Comparison of ENCODE assay signal across 23 cellular contexts in the genomic region with DNA sequence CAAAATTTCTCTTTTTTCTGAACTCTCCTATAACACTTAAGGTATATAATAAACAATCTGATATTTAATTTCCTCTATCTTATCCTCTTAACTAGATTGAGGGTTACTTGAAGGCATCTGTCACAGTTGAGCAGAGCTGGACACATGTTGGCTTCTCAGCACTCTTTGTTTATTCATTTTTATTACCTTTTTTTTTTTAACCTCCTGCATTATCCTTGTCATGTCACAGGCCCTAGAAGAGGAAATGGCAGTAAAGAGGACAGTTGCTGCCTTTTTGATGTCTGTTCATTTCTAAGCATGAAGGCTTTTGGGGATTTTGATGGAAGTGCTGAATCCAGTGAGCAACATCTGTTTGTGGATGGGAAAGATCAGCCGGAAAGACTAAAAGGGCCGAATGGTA. TPM values are rescaled to one million over a fixed set of nuclear protein-coding genes. Genes with fewer than 3 reads are reported as not detected.
DNase-seq lines count a peak whose midpoint lies in the region; TF ChIP-seq lines count a peak whose summit lies in the region.
"Had no signal": no experiment of that assay in that cellular context is flagged by ENCODE, and none has a peak within 500 bp of the region (broad histone marks: within the 10 kb centered on the region; RNA-seq: fewer than 3 reads in every experiment).

No MANE protein-coding gene starts in this region.

- H3K9me3 ChIP-seq in GM23248 (ENCODE audit: low read depth) (no peaks in the 10 kb centered on the region), SJSA1 (replicated peaks) (no peaks in the 10 kb centered on the region), endodermal cell (ENCODE audit: control insufficient read depth, low read length) (no peaks in the 10 kb centered on the region)
- H3K9me3 ChIP-seq: HAP-1, heart left ventricle, left lung, right lobe of liver had no signal

- H3K27me3 Mint-ChIP-seq in mesothelial cell of epicardium (ENCODE audit: low read depth) (no peaks in the 10 kb centered on the region), endodermal cell (ENCODE audit: insufficient read depth) (peaks cover 39% of the 10 kb centered on the region)
- H3K27me3 Mint-ChIP-seq: natural killer cell treated with Interleukin-12 subunit alpha and Interleukin-12 subunit beta and Interleukin-15 and Interleukin-18, amount 100 ng/mL, for 72 hours had no signal

- peaks cover 46% of the 10 kb centered on the region for H3F3A ChIP-seq in GM23248 (ENCODE audit: insufficient read depth)

- H3K36me3 Mint-ChIP-seq in mesothelial cell of epicardium (no peaks in the 10 kb centered on the region), endodermal cell (ENCODE audit: low read depth) (no peaks in the 10 kb centered on the region)
- H3K36me3 Mint-ChIP-seq: CD4-positive, alpha-beta memory T cell; natural killer cell treated with Interleukin-12 subunit alpha and Interleukin-12 subunit beta and Interleukin-15 and Interleukin-18, amount 100 ng/mL, for 72 hours had no signal

- in situ Hi-C loops in ACHN (cut with HindIII; ENCODE audit: low pct_ligation_motif_present, low pct_unique_long_range_greater_than_20kb, low sequenced_read_pairs) (no loop called here), GM23248 (cut with MboI) (no loop called here)

- H3K9ac ChIP-seq in GM23248 (no peak overlapping the region), endodermal cell (ENCODE audit: extremely low read depth, low read length, poor library complexity, severe bottlenecking) (no peak overlapping the region)
- H3K9ac ChIP-seq: KMS-11 had no signal

- peak overlapping the region; percentile 90; the same call in 1 of the 2 replicates for H3K4me3 ChIP-seq in GM23248
- no peak overlapping the region for H3K4me3 ChIP-seq in SJSA1
- H3K4me3 ChIP-seq in endodermal cell (ENCODE audit: low read length), result no peak overlapping the region
- H3K4me3 ChIP-seq: HAP-1, heart left ventricle, left lung, right lobe of liver had no signal

- no peak overlapping the region for H3K4me3 Mint-ChIP-seq in mesothelial cell of epicardium
- H3K4me3 Mint-ChIP-seq in endodermal cell, result no peak overlapping the region
- H3K4me3 Mint-ChIP-seq: CD4-positive, alpha-beta memory T cell; natural killer cell treated with Interleukin-12 subunit alpha and Interleukin-12 subunit beta and Interleukin-15 and Interleukin-18, amount 100 ng/mL, for 72 hours had no signal

- peak overlapping the region; percentile 100 for H3K4me2 ChIP-seq in GM23248 (ENCODE audit: unreplicated experiment)
- H3K4me2 ChIP-seq: KMS-11 had no signal

- DNase-seq in ACHN (peak; percentile 8), GM23248 (no peak), SJSA1 (ENCODE audit: low read depth in 1 of 2, low spot score in 2 of 2) (no peak), mesothelial cell of epicardium (ENCODE audit: low spot score in 2 of 2, unreplicated experiment in 2 of 2) (no peak), endodermal cell (no peak), NCI-H774 (lab: John Stamatoyannopoulos, UW) (no peak)
- no peak for DNase-seq in stimulated activated CD4-positive, alpha-beta T cell treated with anti-CD3 and anti-CD28 coated beads, Interleukin-2, amount 100 ng/mL, for 24 hours
- DNase-seq: activated CD4-positive, CD25-positive, alpha-beta regulatory T cell treated with anti-CD3 and anti-CD28 coated beads, Interleukin-2, amount 50 U/mL, for 72 hours; activated naive CD4-positive, alpha-beta T cell treated with Interleukin-2 at 50 U/mL for 16 hours; activated T-cell treated with anti-CD3 and anti-CD28 coated beads, Interleukin-2, amount 50 U/mL, for 48 hours; amygdala; caudate nucleus; CD4-positive, alpha-beta memory T cell; dorsolateral prefrontal cortex; heart left ventricle; left lung; midbrain; NCI-H2081; NCI-H510A; right lobe of liver had no signal

- H3K27me3 ChIP-seq in GM23248 (replicated peaks; ENCODE audit: insufficient read depth), result no peaks in the 10 kb centered on the region
- H3K27me3 ChIP-seq in SJSA1 (replicated peaks), result no peaks in the 10 kb centered on the region
- peaks cover 19% of the 10 kb centered on the region for H3K27me3 ChIP-seq in endodermal cell (ENCODE audit: control insufficient read depth, insufficient read depth, low read length, poor library complexity, severe bottlenecking)
- H3K27me3 ChIP-seq: dorsolateral prefrontal cortex, heart left ventricle, left lung, right lobe of liver had no signal

- H3K27ac ChIP-seq in GM23248 (peak overlapping the region; percentile 100), SJSA1 (peak overlapping the region; percentile 84; the same call in 1 of the 2 replicates), endodermal cell (ENCODE audit: low read depth, low read length) (no peak overlapping the region)
- H3K27ac ChIP-seq: KMS-11, right lobe of liver had no signal

- no peaks in the 10 kb centered on the region for H4K20me1 ChIP-seq in GM23248 (ENCODE audit: insufficient read depth)

- H3K4me1 Mint-ChIP-seq in mesothelial cell of epicardium, result peaks cover 53% of the 10 kb centered on the region
- peaks cover 9% of the 10 kb centered on the region for H3K4me1 Mint-ChIP-seq in endodermal cell

- peaks cover 55% of the 10 kb centered on the region for H3K4me1 ChIP-seq in GM23248 (ENCODE audit: insufficient read depth)
- H3K4me1 ChIP-seq in SJSA1 (replicated peaks), result peaks cover 52% of the 10 kb centered on the region
- no peaks in the 10 kb centered on the region for H3K4me1 ChIP-seq in endodermal cell (ENCODE audit: control insufficient read depth, insufficient read depth, low read length)
- H3K4me1 ChIP-seq: HAP-1 had no signal

- WGBS in GM23248 (ENCODE audit: low coverage in 1 of 2, low lambda C conversion rate in 2 of 2, missing lambda C conversion rate in 2 of 2), 2 experiments, result 98 to 99% methylated on average over 2 of the region's 2 CpGs
- WGBS in endodermal cell (ENCODE audit: insufficient coverage in 1 of 2, insufficient read length in 1 of 2), 2 experiments, result 83% methylated on average over 2 of the region's 2 CpGs; no CpG with 5 or more reads in 1 of the 2 experiments

- H3K9me3 Mint-ChIP-seq in mesothelial cell of epicardium (no peaks in the 10 kb centered on the region), endodermal cell (no peaks in the 10 kb centered on the region)
- H3K9me3 Mint-ChIP-seq: CD4-positive, alpha-beta memory T cell; natural killer cell treated with Interleukin-12 subunit alpha and Interleukin-12 subunit beta and Interleukin-15 and Interleukin-18, amount 100 ng/mL, for 72 hours had no signal

- no peaks in the 10 kb centered on the region for H3K9me2 ChIP-seq in GM23248 (ENCODE audit: insufficient read depth)

- TF ChIP-seq CTCF in mesothelial cell of epicardium (IDR thresholded peaks at IDR 0.05; ENCODE audit: unreplicated experiment), result no peak
- no peak for TF ChIP-seq CTCF in endodermal cell (conservative IDR thresholded peaks at IDR 0.05)

- no peak overlapping the region for H2AFZ ChIP-seq in GM23248

- H3K79me2 ChIP-seq in GM23248 (ENCODE audit: insufficient read depth), result peaks cover 42% of the 10 kb centered on the region

- H3K27ac Mint-ChIP-seq in mesothelial cell of epicardium (peak overlapping the region; percentile 95), endodermal cell (no peak overlapping the region)

- H3K36me3 ChIP-seq in GM23248 (ENCODE audit: low read depth) (no peaks in the 10 kb centered on the region), SJSA1 (no peaks in the 10 kb centered on the region), endodermal cell (ENCODE audit: control insufficient read depth, insufficient read depth, low read length) (no peaks in the 10 kb centered on the region)
- H3K36me3 ChIP-seq: HAP-1, heart left ventricle, left lung, right lobe of liver had no signal

RNA-seq across cellular contexts. Expression of gene EVL, which starts 32.5 kb away (rescaled TPM):
- total RNA-seq in GM23248 (2014; rRNA removed; shearing (Covaris generic)), result 15.8 and 29.9 TPM in 2 replicates
- polyA plus RNA-seq in GM23248 (2016; fragmentation: Nextera tagmentation; extraction: Ambion mirVana), result 6.2 and 6.6 TPM in 2 replicates
- 10.8 and 11.0 TPM in 2 replicates for total RNA-seq in SJSA1 (2014; rRNA removed; shearing (Covaris generic))
- total RNA-seq in mesothelial cell of epicardium, result 244 to 250 TPM (median 244 TPM) in 3 replicates
- 10 to 100 TPM; 61.1 to 71.3 TPM for total RNA-seq in endodermal cell
- 234 TPM for polyA plus RNA-seq in endodermal cell (2013, experiment 1 of 2)
- polyA plus RNA-seq in endodermal cell (2013, experiment 2 of 2), result 188 TPM
